17 cellular contexts compared by ENCODE assay signal in genomic region chr22:49869855-49870712, GRCh38. TPM values are rescaled to one million over a fixed set of nuclear protein-coding genes. Genes with fewer than 3 reads are reported as not detected.
DNase-seq lines count a peak whose midpoint lies in the region; ATAC-seq and TF ChIP-seq lines count a peak whose summit lies in the region.
"Had no signal": no experiment of that assay in that cellular context is flagged by ENCODE, and none has a peak within 500 bp of the region (broad histone marks: within the 10 kb centered on the region; RNA-seq: fewer than 3 reads in every experiment).

No MANE protein-coding gene starts in this region.

- POLR2A ChIA-PET in CD8-positive, alpha-beta T cell (lab: Charles Lee): interaction anchor here (0.9 to 3.9 kb wide), 3 partner anchors 10 to 32 kb away, joined by 3 to 13 read pairs (median 5); no protein-coding TSS in a partner anchor

- peaks cover 23% of the 10 kb centered on the region for H3K9me3 Mint-ChIP-seq in activated CD4-positive, alpha-beta T cell treated with anti-CD3 and anti-CD28 coated beads, Interleukin-2, amount 10 ng/mL, durations not matched to agents 24 days and 14 days
- peaks cover 26% of the 10 kb centered on the region for H3K9me3 Mint-ChIP-seq in CD8-positive, alpha-beta T cell
- peaks cover 7 to 29% (median 9%) of the 10 kb centered on the region in 6 donors for H3K9me3 Mint-ChIP-seq in immature natural killer cell

- in situ Hi-C loops in GM13976 (cut with MboI; ENCODE audit: low sequenced_read_pairs, unreplicated experiment): no loop called here

- H3K9me3 ChIP-seq in CD8-positive, alpha-beta T cell (ENCODE audit: low read length): peaks cover 2% of the 10 kb centered on the region
- H3K9me3 ChIP-seq: Caco-2 had no signal

- CTCF ChIA-PET in CD8-positive, alpha-beta T cell (lab: Charles Lee): interaction anchor here (0.7 to 1.4 kb wide), 2 partner anchors 19 to 152 kb away, joined by 3 to 4 read pairs; no protein-coding TSS in a partner anchor

- H3K4me3 Mint-ChIP-seq in activated CD4-positive, alpha-beta T cell treated with anti-CD3 and anti-CD28 coated beads, Interleukin-2, amount 10 ng/mL, durations not matched to agents 24 days and 14 days: no peak overlapping the region
- peak overlapping the region; percentile 38 for H3K4me3 Mint-ChIP-seq in CD8-positive, alpha-beta T cell
- peak overlapping the region; percentile 62 to 86 (median 74) for H3K4me3 Mint-ChIP-seq in immature natural killer cell
- H3K4me3 Mint-ChIP-seq: brain had no signal

- H3K4me1 Mint-ChIP-seq in activated CD4-positive, alpha-beta T cell treated with anti-CD3 and anti-CD28 coated beads, Interleukin-2, amount 10 ng/mL, durations not matched to agents 24 days and 14 days: peaks cover 35% of the 10 kb centered on the region
- H3K4me1 Mint-ChIP-seq in CD8-positive, alpha-beta T cell (ENCODE audit: low read depth): peaks cover 70% of the 10 kb centered on the region
- H3K4me1 Mint-ChIP-seq in immature natural killer cell: peaks cover 68 to 76% of the 10 kb centered on the region in 2 donors
- H3K4me1 Mint-ChIP-seq: brain had no signal

- H3K4me3 ChIP-seq in CD8-positive, alpha-beta T cell (ENCODE audit: low read depth, low read length): no peak overlapping the region
- H3K4me3 ChIP-seq: heart right ventricle had no signal

- H3K36me3 Mint-ChIP-seq in activated CD4-positive, alpha-beta T cell treated with anti-CD3 and anti-CD28 coated beads, Interleukin-2, amount 10 ng/mL, durations not matched to agents 24 days and 14 days (ENCODE audit: low read depth): peaks cover 65% of the 10 kb centered on the region
- peaks cover 50% of the 10 kb centered on the region for H3K36me3 Mint-ChIP-seq in CD8-positive, alpha-beta T cell
- H3K36me3 Mint-ChIP-seq in immature natural killer cell: peaks cover 21 to 30% (median 29%) of the 10 kb centered on the region in 3 donors

- intact Hi-C loops in activated CD4-positive, alpha-beta T cell treated with anti-CD3 and anti-CD28 coated beads, Interleukin-2, amount 10 ng/mL, durations not matched to agents 24 days and 14 days (cut with micrococcal nuclease): loop anchor here (5.0 kb wide), 1 partner anchor 43 kb away; the partner anchor contains the start of gene BRD1
- intact Hi-C loops in CD8-positive, alpha-beta T cell (cut with DNase I, micrococcal nuclease): loop anchor here (2.0 to 5.0 kb wide), 2 partner anchors 15 to 43 kb away; partner anchors contain the start of gene BRD1 (in 1 of the 2)

- H3K27ac ChIP-seq in CD8-positive, alpha-beta T cell (ENCODE audit: low read depth, low read length): no peak overlapping the region
- H3K27ac ChIP-seq: heart right ventricle, HL-60 had no signal

- no peaks in the 10 kb centered on the region for H3K36me3 ChIP-seq in CD8-positive, alpha-beta T cell (ENCODE audit: insufficient read depth, low read length)

- H3K27me3 ChIP-seq in CD8-positive, alpha-beta T cell (ENCODE audit: insufficient read depth, low read length): no peaks in the 10 kb centered on the region
- H3K27me3 ChIP-seq: heart right ventricle had no signal

- H3K27ac Mint-ChIP-seq in activated CD4-positive, alpha-beta T cell treated with anti-CD3 and anti-CD28 coated beads, Interleukin-2, amount 10 ng/mL, durations not matched to agents 24 days and 14 days: no peak overlapping the region
- H3K27ac Mint-ChIP-seq in CD8-positive, alpha-beta T cell: peak overlapping the region; percentile 77
- H3K27ac Mint-ChIP-seq in immature natural killer cell: peak overlapping the region; percentile 84 to 99 (median 96)
- H3K27ac Mint-ChIP-seq: brain had no signal

- peaks cover 23% of the 10 kb centered on the region for H3K4me1 ChIP-seq in CD8-positive, alpha-beta T cell (ENCODE audit: insufficient read depth, low read length)
- H3K4me1 ChIP-seq: Caco-2 had no signal

- TF ChIP-seq CTCF in CD8-positive, alpha-beta T cell (IDR thresholded peaks at IDR 0.05): no peak
- TF ChIP-seq CTCF in GM13976 (IDR thresholded peaks at IDR 0.05; ENCODE audit: borderline replicate concordance, control extremely low read depth, extremely low read depth, insufficient read depth, missing control alignments): no peak

- no peaks in the 10 kb centered on the region for H3K27me3 Mint-ChIP-seq in activated CD4-positive, alpha-beta T cell treated with anti-CD3 and anti-CD28 coated beads, Interleukin-2, amount 10 ng/mL, durations not matched to agents 24 days and 14 days
- H3K27me3 Mint-ChIP-seq in CD8-positive, alpha-beta T cell (ENCODE audit: low read depth): no peaks in the 10 kb centered on the region
- peaks cover 19 to 49% (median 44%) of the 10 kb centered on the region in 3 donors for H3K27me3 Mint-ChIP-seq in immature natural killer cell (ENCODE audit: low read depth in 3 of 3)

- peak; percentile 64 for ATAC-seq in CD8-positive, alpha-beta T cell
- ATAC-seq: heart right ventricle had no signal

- peak; percentile 58 for DNase-seq in activated CD4-positive, alpha-beta T cell treated with anti-CD3 and anti-CD28 coated beads, Interleukin-2, amount 10 ng/mL, durations not matched to agents 24 days and 14 days
- no peak for DNase-seq in activated CD4-positive, alpha-beta T cell treated with anti-CD3 and anti-CD28 coated beads, Interleukin-2, amount 50 U/mL, for 1 hour
- peak in 2 of 7 experiments; percentile 28 to 42 for DNase-seq in CD8-positive, alpha-beta T cell
- DNase-seq in T-helper 22 cell (ENCODE audit: low read depth) (peak; percentile 49), immature natural killer cell (peak; percentile 80 to 83 (median 83)), GM13976 (ENCODE audit: low spot score) (no peak), HuH-7 (ENCODE audit: low spot score) (no peak), GOT3 (lab: John Stamatoyannopoulos, UW) (no peak)
- DNase-seq: activated gamma-delta T cell treated with Interleukin-2 at 50 U/mL for 16 hours; Caco-2; heart right ventricle; Kasumi-1; mammary epithelial cell; NCI-H1436 treated with DMSO at 0.1 percent for 48 hours; stimulated activated CD4-positive, alpha-beta T cell treated with anti-CD3 and anti-CD28 coated beads, Interleukin-15, amount 100 ng/mL, for 24 hours had no signal

RNA-seq across cellular contexts. Expression of gene ZBED4, which starts 16.4 kb away (rescaled TPM):
- 18.2 and 19.8 TPM in 2 replicates for total RNA-seq in activated CD4-positive, alpha-beta T cell treated with anti-CD3 and anti-CD28 coated beads, Interleukin-2, amount 10 ng/mL, durations not matched to agents 24 days and 14 days
- 10 to 100 TPM; 16.2 to 16.6 TPM for total RNA-seq in CD8-positive, alpha-beta T cell
- 1 to 10 TPM; 4.1 to 9.7 (median 4.6) TPM for polyA plus RNA-seq in immature natural killer cell

RNA-seq across cellular contexts. Expression of gene BRD1, which starts 42.4 kb away (rescaled TPM):
- 36.2 and 43.2 TPM in 2 replicates for total RNA-seq in activated CD4-positive, alpha-beta T cell treated with anti-CD3 and anti-CD28 coated beads, Interleukin-2, amount 10 ng/mL, durations not matched to agents 24 days and 14 days
- total RNA-seq in CD8-positive, alpha-beta T cell: 100 to 1,000 TPM; 159 to 167 TPM
- 1 to 10 TPM; 1.5 to 4.5 (median 2.1) TPM for polyA plus RNA-seq in immature natural killer cell

RNA-seq across cellular contexts. Expression of gene ALG12, which starts 48.2 kb away (rescaled TPM):
- total RNA-seq in activated CD4-positive, alpha-beta T cell treated with anti-CD3 and anti-CD28 coated beads, Interleukin-2, amount 10 ng/mL, durations not matched to agents 24 days and 14 days: 13.8 and 17.9 TPM in 2 replicates
- 10 to 100 TPM; 11.4 to 15.2 TPM for total RNA-seq in CD8-positive, alpha-beta T cell
- 10 to 100 TPM; 11.7 to 26.6 (median 12.6) TPM for polyA plus RNA-seq in immature natural killer cell

RNA-seq across cellular contexts. Expression of gene CRELD2, which starts 48.4 kb away (rescaled TPM):
- 46.8 and 47.4 TPM in 2 replicates for total RNA-seq in activated CD4-positive, alpha-beta T cell treated with anti-CD3 and anti-CD28 coated beads, Interleukin-2, amount 10 ng/mL, durations not matched to agents 24 days and 14 days
- total RNA-seq in CD8-positive, alpha-beta T cell: 10 to 100 TPM; 26.3 to 28.1 TPM
- polyA plus RNA-seq in immature natural killer cell: 10 to 100 TPM; 61.3 to 94.8 (median 76.9) TPM

Comparison
In these comparisons a context has a peak if more than half of its experiments do, and no peak if none do; other contexts are left out.
1. DNase-seq: peak in activated CD4-positive, alpha-beta T cell treated with anti-CD3 and anti-CD28 coated beads, Interleukin-2, amount 10 ng/mL, durations not matched to agents 24 days and 14 days (single experiment), T-helper 22 cell (single experiment) and immature natural killer cell (3 of 3); none in activated CD4-positive, alpha-beta T cell treated with anti-CD3 and anti-CD28 coated beads, Interleukin-2, amount 50 U/mL, for 1 hour (single experiment), GM13976 (single experiment), HuH-7 (single experiment) and GOT3 (single experiment).